1 cellular context compared by ENCODE assay signal in the genomic region with DNA sequence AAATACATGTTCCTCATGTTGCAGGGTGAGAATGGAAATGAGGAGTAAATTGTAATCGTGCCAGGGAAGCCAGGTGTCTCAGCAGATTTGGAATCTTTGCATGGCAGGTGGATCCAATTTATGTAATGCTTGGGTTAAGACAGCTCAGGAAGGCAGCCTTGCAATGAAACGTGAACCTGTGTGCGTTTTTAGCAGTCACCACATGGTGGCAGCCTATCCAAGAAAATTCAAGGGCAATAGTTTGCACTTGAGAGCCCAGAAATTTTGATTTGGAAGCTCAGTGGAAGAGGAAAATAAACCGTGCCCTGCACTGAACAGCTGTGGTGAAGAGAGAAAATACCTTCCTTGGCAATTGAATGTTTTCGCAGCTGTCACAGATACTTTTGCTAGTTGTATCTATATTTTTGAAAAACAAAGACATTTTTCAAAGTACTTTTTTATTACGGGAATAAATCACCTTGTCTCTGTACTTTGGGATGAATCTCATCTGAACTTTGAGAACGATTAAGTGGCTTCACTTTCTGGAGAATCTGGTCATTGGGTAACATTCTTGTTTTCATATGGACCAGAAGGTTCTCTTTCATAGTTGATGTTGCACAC.
TF ChIP-seq lines count a peak whose summit lies in the region.

No MANE protein-coding gene starts in this region.

TF ChIP-seq in H1, 55 proteins besides CTCF, POLR2A, EP300 and RAD21 (continued from another document):
- TF ChIP-seq, protein P1, sequence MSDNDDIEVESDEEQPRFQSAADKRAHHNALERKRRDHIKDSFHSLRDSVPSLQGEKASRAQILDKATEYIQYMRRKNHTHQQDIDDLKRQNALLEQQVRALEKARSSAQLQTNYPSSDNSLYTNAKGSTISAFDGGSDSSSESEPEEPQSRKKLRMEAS (IDR thresholded peaks at IDR 0.05) = no peak
- TF ChIP-seq SP2 (IDR thresholded peaks at IDR 0.05; ENCODE audit: low read length) (no peak), RBBP5 (IDR thresholded peaks at IDR 0.05; ENCODE audit: borderline replicate concordance, low read depth, low read length) (no peak), CEBPB (IDR thresholded peaks at IDR 0.05; ENCODE audit: low read depth, low read length) (no peak), SRF (IDR thresholded peaks at IDR 0.05; ENCODE audit: low read depth, low read length) (no peak), ASH2L (IDR thresholded peaks at IDR 0.05; ENCODE audit: low read length) (no peak), BCL11A (IDR thresholded peaks at IDR 0.05; ENCODE audit: low read depth in 2 of 2, low read length in 2 of 2) (no peak), KDM4A (IDR thresholded peaks at IDR 0.05; ENCODE audit: low read depth, low read length, severe bottlenecking) (no peak), POLR2AphosphoS5 (IDR thresholded peaks at IDR 0.05; ENCODE audit: low read depth, low read length) (no peak), CHD2 (IDR thresholded peaks at IDR 0.05; ENCODE audit: low read length) (no peak), EZH2 (IDR thresholded peaks at IDR 0.05; ENCODE audit: low read depth, low read length, severe bottlenecking) (no peak), ZNF274 (IDR thresholded peaks at IDR 0.05; ENCODE audit: borderline replicate concordance, extremely low read depth, low read length) (no peak), RFX5 (IDR thresholded peaks at IDR 0.05; ENCODE audit: borderline replicate concordance, low read depth, low read length) (no peak), KDM1A (IDR thresholded peaks at IDR 0.05; ENCODE audit: borderline replicate concordance, low read length) (no peak), BRCA1 (IDR thresholded peaks at IDR 0.05; ENCODE audit: low read depth, low read length) (no peak), SP4 (IDR thresholded peaks at IDR 0.05; ENCODE audit: low read length) (no peak)
- TF ChIP-seq, protein P2, sequence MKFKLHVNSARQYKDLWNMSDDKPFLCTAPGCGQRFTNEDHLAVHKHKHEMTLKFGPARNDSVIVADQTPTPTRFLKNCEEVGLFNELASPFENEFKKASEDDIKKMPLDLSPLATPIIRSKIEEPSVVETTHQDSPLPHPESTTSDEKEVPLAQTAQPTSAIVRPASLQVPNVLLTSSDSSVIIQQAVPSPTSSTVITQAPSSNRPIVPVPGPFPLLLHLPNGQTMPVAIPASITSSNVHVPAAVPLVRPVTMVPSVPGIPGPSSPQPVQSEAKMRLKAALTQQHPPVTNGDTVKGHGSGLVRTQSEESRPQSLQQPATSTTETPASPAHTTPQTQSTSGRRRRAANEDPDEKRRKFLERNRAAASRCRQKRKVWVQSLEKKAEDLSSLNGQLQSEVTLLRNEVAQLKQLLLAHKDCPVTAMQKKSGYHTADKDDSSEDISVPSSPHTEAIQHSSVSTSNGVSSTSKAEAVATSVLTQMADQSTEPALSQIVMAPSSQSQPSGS (IDR thresholded peaks at IDR 0.05; ENCODE audit: low read length) = no peak
- TF ChIP-seq, protein P3, sequence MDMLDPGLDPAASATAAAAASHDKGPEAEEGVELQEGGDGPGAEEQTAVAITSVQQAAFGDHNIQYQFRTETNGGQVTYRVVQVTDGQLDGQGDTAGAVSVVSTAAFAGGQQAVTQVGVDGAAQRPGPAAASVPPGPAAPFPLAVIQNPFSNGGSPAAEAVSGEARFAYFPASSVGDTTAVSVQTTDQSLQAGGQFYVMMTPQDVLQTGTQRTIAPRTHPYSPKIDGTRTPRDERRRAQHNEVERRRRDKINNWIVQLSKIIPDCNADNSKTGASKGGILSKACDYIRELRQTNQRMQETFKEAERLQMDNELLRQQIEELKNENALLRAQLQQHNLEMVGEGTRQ (IDR thresholded peaks at IDR 0.05; ENCODE audit: low read length) = no peak
